22 cellular contexts compared by ENCODE assay signal in the genomic region with DNA sequence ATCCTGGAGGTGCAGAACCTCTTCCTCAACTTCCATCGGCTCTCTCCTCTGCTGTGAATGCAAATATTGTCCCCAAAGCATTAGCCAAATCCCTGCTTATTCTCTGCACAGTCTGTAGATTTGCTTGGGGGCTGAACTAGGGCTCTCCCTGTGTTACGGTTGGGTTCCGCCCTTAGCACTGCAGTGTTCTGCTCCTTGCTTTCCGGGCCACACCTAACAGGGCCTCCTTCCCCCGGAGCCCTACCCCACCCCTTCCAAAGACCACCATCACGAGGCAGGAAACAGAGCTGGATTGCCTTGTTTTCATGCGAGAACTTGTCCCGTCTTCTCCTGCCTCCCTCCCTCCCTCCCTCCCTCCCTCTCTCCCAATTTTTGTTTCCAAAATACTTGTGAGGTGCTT. TPM values are rescaled to one million over a fixed set of nuclear protein-coding genes. Genes with fewer than 3 reads are reported as not detected.
A peak's percentile ranks its signal among the peaks of the same experiment; 100 is the strongest.
DNase-seq lines count a peak whose midpoint lies in the region; ATAC-seq and TF ChIP-seq lines count a peak whose summit lies in the region.
"Had no signal": no experiment of that assay in that cellular context is flagged by ENCODE, and none has a peak within 500 bp of the region (broad histone marks: within the 10 kb centered on the region; RNA-seq: fewer than 3 reads in every experiment).

No MANE protein-coding gene starts in this region.

- H3K14ac ChIP-seq in H9 (ENCODE audit: insufficient read depth, low read length): 0 out of 2 replicates have a peak overlapping the region, but pooled peaks have one; percentile 37

- H3T11ph ChIP-seq in H9 (ENCODE audit: low read length): no peak overlapping the region

- ATAC-seq in body of pancreas (peak; percentile 38), upper lobe of right lung (peak; percentile 27), HG02852 (IDR thresholded peaks at IDR 0.05; ENCODE audit: unreplicated experiment) (no peak)

- H3K27ac Mint-ChIP-seq in H9: no peak overlapping the region
- H3K27ac Mint-ChIP-seq: CD14-positive monocyte; CD4-positive, alpha-beta T cell; CD8-positive, alpha-beta memory T cell had no signal

- H3K79me1 ChIP-seq in H9 (ENCODE audit: insufficient read depth, low read depth, low read length, poor library complexity, severe bottlenecking): no peaks in the 10 kb centered on the region

- H4K20me1 ChIP-seq in H9 (ENCODE audit: control insufficient read depth, insufficient read depth, insufficient read length) (no peaks in the 10 kb centered on the region), osteoblast (ENCODE audit: insufficient read depth, low read length) (no peaks in the 10 kb centered on the region)
- H4K20me1 ChIP-seq: BLaER1 treated with 17β-estradiol and CSF1 and Interleukin-3, amounts not matched to agents 10 nM and 100 nM had no signal

- no peak overlapping the region for H3K27ac ChIP-seq in H9 (ENCODE audit: insufficient read length, low read depth, low read length)
- H3K27ac ChIP-seq in body of pancreas: no peak overlapping the region
- peak overlapping the region; percentile 3 to 62 for H3K27ac ChIP-seq in mucosa of rectum (ENCODE audit: low read depth in 2 of 2, low read length in 2 of 2)
- no peak overlapping the region for H3K27ac ChIP-seq in upper lobe of right lung
- no peak overlapping the region for H3K27ac ChIP-seq in osteoblast (ENCODE audit: low read depth, low read length)
- H3K27ac ChIP-seq: A549; BLaER1 treated with 17β-estradiol and CSF1 and Interleukin-3, amounts not matched to agents 10 nM and 100 nM had no signal

- no peak overlapping the region for H3K4ac ChIP-seq in H9 (ENCODE audit: low read depth, low read length)

- no peak overlapping the region for H2BK120ac ChIP-seq in H9 (ENCODE audit: low read depth, low read length, poor library complexity, severe bottlenecking)

- H2BK5ac ChIP-seq in H9 (ENCODE audit: insufficient read length, low read length): no peak overlapping the region

- no peak overlapping the region for H4K8ac ChIP-seq in H9 (replicated peaks; ENCODE audit: insufficient read length, low read depth, low read length)

- intact Hi-C loops in body of pancreas (cut with DNase I) (no loop called here), upper lobe of right lung (cut with DNase I) (no loop called here)

- no peaks in the 10 kb centered on the region for H3K27me3 ChIP-seq in H9 (ENCODE audit: insufficient read depth, low read length)
- no peaks in the 10 kb centered on the region for H3K27me3 ChIP-seq in body of pancreas
- H3K27me3 ChIP-seq in mucosa of rectum (ENCODE audit: control insufficient read depth in 2 of 2, insufficient read depth in 2 of 2, low read length in 2 of 2): no peaks in the 10 kb centered on the region
- H3K27me3 ChIP-seq in upper lobe of right lung: peaks cover 6% of the 10 kb centered on the region
- H3K27me3 ChIP-seq in osteoblast (ENCODE audit: insufficient read depth, low read length): peaks cover 30% of the 10 kb centered on the region
- H3K27me3 ChIP-seq: BLaER1 treated with 17β-estradiol and CSF1 and Interleukin-3, amounts not matched to agents 10 nM and 100 nM had no signal

- no peak overlapping the region for H3K23ac ChIP-seq in H9 (ENCODE audit: insufficient read length, low read depth, low read length)

- no peak overlapping the region for H3K4me3 Mint-ChIP-seq in H9
- H3K4me3 Mint-ChIP-seq: CD14-positive monocyte; CD4-positive, alpha-beta T cell; CD8-positive, alpha-beta memory T cell had no signal

- H2BK15ac ChIP-seq in H9 (ENCODE audit: low read depth, low read length): no peak overlapping the region

- H3K79me2 ChIP-seq in H9 (ENCODE audit: insufficient read depth, low read length) (no peaks in the 10 kb centered on the region), osteoblast (ENCODE audit: insufficient read depth, low read length) (no peaks in the 10 kb centered on the region)

- no peaks in the 10 kb centered on the region for H3K36me3 Mint-ChIP-seq in H9 (ENCODE audit: insufficient read depth in 1 of 3, low read depth in 3 of 3)
- H3K36me3 Mint-ChIP-seq: CD14-positive monocyte; CD8-positive, alpha-beta memory T cell had no signal

- peaks cover 11 to 12% of the 10 kb centered on the region in 2 experiments for H3K4me1 Mint-ChIP-seq in H9
- H3K4me1 Mint-ChIP-seq: CD14-positive monocyte; CD8-positive, alpha-beta memory T cell had no signal

- H3K56ac ChIP-seq in H9 (ENCODE audit: insufficient read length, low read depth, low read length): no peak overlapping the region

- no peaks in the 10 kb centered on the region for H3K4me1 ChIP-seq in H9 (ENCODE audit: insufficient read depth, low read length)
- no peaks in the 10 kb centered on the region for H3K4me1 ChIP-seq in body of pancreas
- no peaks in the 10 kb centered on the region for H3K4me1 ChIP-seq in mucosa of rectum (ENCODE audit: control insufficient read depth in 2 of 2, insufficient read depth in 2 of 2, low read length in 2 of 2)
- no peaks in the 10 kb centered on the region for H3K4me1 ChIP-seq in upper lobe of right lung
- H3K4me1 ChIP-seq in osteoblast (ENCODE audit: insufficient read depth, low read length): no peaks in the 10 kb centered on the region
- H3K4me1 ChIP-seq: A549; BE2C; BLaER1 treated with 17β-estradiol and CSF1 and Interleukin-3, amounts not matched to agents 10 nM and 100 nM had no signal

- DNase-seq in H9: no peak
- DNase-seq in body of pancreas: no peak
- DNase-seq in upper lobe of right lung: no peak
- DNase-seq in osteoblast (ENCODE audit: insufficient read length, low spot score, missing footprints): no peak
- DNase-seq in T-helper 9 cell: no peak
- DNase-seq: 8988T; ACHN; AML-193; BE2C; CD4-positive, alpha-beta T cell; CD8-positive, alpha-beta memory T cell; DMS 273 treated with DMSO at 0.1 percent for 48 hours; DMS53; DMS79 treated with DMSO at 0.1 percent for 48 hours; GF-D8; HCEC 1CT had no signal

- no CpG with 5 or more reads among the region's 8 CpGs for WGBS in H9 (ENCODE audit: extremely low coverage, insufficient read length, low lambda C conversion rate)
- WGBS in body of pancreas, 2 donors: 49 to 54% methylated on average over 8 of the region's 8 CpGs

- no peak for TF ChIP-seq CTCF in H9 (conservative IDR thresholded peaks at IDR 0.05)
- no peak for TF ChIP-seq CTCF in body of pancreas (IDR thresholded peaks at IDR 0.05)
- no peak for TF ChIP-seq CTCF in upper lobe of right lung (IDR thresholded peaks at IDR 0.05)
- no peak for TF ChIP-seq CTCF in osteoblast (IDR thresholded peaks at IDR 0.05; ENCODE audit: extremely low read depth, low read depth, low read length)

- no peak overlapping the region for H3K4me2 ChIP-seq in H9 (ENCODE audit: insufficient read depth, insufficient read length, low read length)
- H3K4me2 ChIP-seq in osteoblast (ENCODE audit: insufficient read depth, low read length): no peak overlapping the region
- H3K4me2 ChIP-seq: A549; BLaER1 treated with 17β-estradiol and CSF1 and Interleukin-3, amounts not matched to agents 10 nM and 100 nM had no signal

- no peak overlapping the region for H4K91ac ChIP-seq in H9 (ENCODE audit: insufficient read length, low read depth, low read length)

- no peak overlapping the region for H3K4me3 ChIP-seq in body of pancreas
- no peak overlapping the region for H3K4me3 ChIP-seq in mucosa of rectum (ENCODE audit: low read length in 2 of 2)
- no peak overlapping the region for H3K4me3 ChIP-seq in upper lobe of right lung
- no peak overlapping the region for H3K4me3 ChIP-seq in osteoblast (ENCODE audit: insufficient read depth, low read length)
- H3K4me3 ChIP-seq: A549; BLaER1 treated with 17β-estradiol and CSF1 and Interleukin-3, amounts not matched to agents 10 nM and 100 nM had no signal

- H4K5ac ChIP-seq in H9 (ENCODE audit: insufficient read length, low read depth, low read length): no peak overlapping the region

- peak overlapping the region; percentile 10 for H2AFZ ChIP-seq in H9 (ENCODE audit: low read length)
- H2AFZ ChIP-seq in osteoblast (ENCODE audit: low read length): no peak overlapping the region

- H3K23me2 ChIP-seq in H9 (ENCODE audit: insufficient read length, low read depth, low read length, poor library complexity, severe bottlenecking): no peaks in the 10 kb centered on the region

- H3K18ac ChIP-seq in H9 (ENCODE audit: insufficient read length, low read depth, low read length): peak overlapping the region; percentile 22

- H3K9me3 ChIP-seq in H9 (ENCODE audit: control insufficient read depth, low read depth, low read length) (no peaks in the 10 kb centered on the region), body of pancreas (no peaks in the 10 kb centered on the region), mucosa of rectum (ENCODE audit: control insufficient read depth in 2 of 2, low read length in 2 of 2) (no peaks in the 10 kb centered on the region), upper lobe of right lung (no peaks in the 10 kb centered on the region), osteoblast (ENCODE audit: low read depth, low read length) (no peaks in the 10 kb centered on the region)
- H3K9me3 ChIP-seq: A549; BE2C; BLaER1 treated with 17β-estradiol and CSF1 and Interleukin-3, amounts not matched to agents 10 nM and 100 nM had no signal

- no peak overlapping the region for H2BK20ac ChIP-seq in H9 (ENCODE audit: low read depth, low read length, poor library complexity, severe bottlenecking)

- H2AK5ac ChIP-seq in H9 (ENCODE audit: insufficient read length, low read length): no peak overlapping the region

- H3K27me3 Mint-ChIP-seq in H9 (ENCODE audit: low read depth): peaks cover 8% of the 10 kb centered on the region; the same call in 1 of the 2 replicates

- H3K36me3 ChIP-seq in body of pancreas (replicated peaks in 1 of 2; ENCODE audit: insufficient read depth in 1 of 2, low read depth in 2 of 2) (no peaks in the 10 kb centered on the region), mucosa of rectum (ENCODE audit: control insufficient read depth in 2 of 2, insufficient read depth in 2 of 2, low read length in 2 of 2) (no peaks in the 10 kb centered on the region), upper lobe of right lung (no peaks in the 10 kb centered on the region), osteoblast (ENCODE audit: insufficient read depth, low read length) (no peaks in the 10 kb centered on the region)
- H3K36me3 ChIP-seq: BE2C; BLaER1 treated with 17β-estradiol and CSF1 and Interleukin-3, amounts not matched to agents 10 nM and 100 nM had no signal

- no peaks in the 10 kb centered on the region for H3K9me3 Mint-ChIP-seq in H9
- H3K9me3 Mint-ChIP-seq: CD14-positive monocyte; CD4-positive, alpha-beta T cell; CD8-positive, alpha-beta memory T cell had no signal

- no peak for TF ChIP-seq POLR2A in body of pancreas (IDR thresholded peaks at IDR 0.05)

- H3K9ac ChIP-seq in H9 (ENCODE audit: extremely low read depth, insufficient read length, low read length) (no peak overlapping the region), mucosa of rectum (ENCODE audit: low read depth in 1 of 2, low read length in 2 of 2) (no peak overlapping the region)
- H3K9ac ChIP-seq: BLaER1 treated with 17β-estradiol and CSF1 and Interleukin-3, amounts not matched to agents 10 nM and 100 nM had no signal

- H2BK12ac ChIP-seq in H9 (ENCODE audit: insufficient read length, low read depth, low read length): no peak overlapping the region

RNA-seq across cellular contexts. Expression of a gene that starts 36.5 kb away (rescaled TPM):
- 19.6 and 22.2 TPM in 2 replicates for total RNA-seq in H9 (2021)
- 10 to 100 TPM; 15.3 to 22.1 TPM for total RNA-seq in body of pancreas
- total RNA-seq in upper lobe of right lung: 47.4 TPM
- total RNA-seq in osteoblast: 16.2 and 16.3 TPM in 2 replicates

RNA-seq across cellular contexts. Expression of a gene that starts 51.0 kb away (rescaled TPM):
- total RNA-seq in H9 (2021) (not detected in 2 replicates), body of pancreas (1 to 10 TPM in 1 of 2 donors, not detected in 1; 2.9 TPM), upper lobe of right lung (0.26 TPM), osteoblast (not detected in 2 replicates)
- total RNA-seq: CD4-positive, alpha-beta T cell; CD8-positive, alpha-beta memory T cell; G401 had no signal

Comparison
In these comparisons a context has a peak if more than half of its experiments do, and no peak if none do; other contexts are left out.
1. H3K27ac ChIP-seq: peak in mucosa of rectum (2 of 2); none in H9 (single experiment), body of pancreas (0 of 4), upper lobe of right lung (single experiment) and osteoblast (single experiment).